Comparison of ENCODE assay signal across 8 cellular contexts in the genomic region with DNA sequence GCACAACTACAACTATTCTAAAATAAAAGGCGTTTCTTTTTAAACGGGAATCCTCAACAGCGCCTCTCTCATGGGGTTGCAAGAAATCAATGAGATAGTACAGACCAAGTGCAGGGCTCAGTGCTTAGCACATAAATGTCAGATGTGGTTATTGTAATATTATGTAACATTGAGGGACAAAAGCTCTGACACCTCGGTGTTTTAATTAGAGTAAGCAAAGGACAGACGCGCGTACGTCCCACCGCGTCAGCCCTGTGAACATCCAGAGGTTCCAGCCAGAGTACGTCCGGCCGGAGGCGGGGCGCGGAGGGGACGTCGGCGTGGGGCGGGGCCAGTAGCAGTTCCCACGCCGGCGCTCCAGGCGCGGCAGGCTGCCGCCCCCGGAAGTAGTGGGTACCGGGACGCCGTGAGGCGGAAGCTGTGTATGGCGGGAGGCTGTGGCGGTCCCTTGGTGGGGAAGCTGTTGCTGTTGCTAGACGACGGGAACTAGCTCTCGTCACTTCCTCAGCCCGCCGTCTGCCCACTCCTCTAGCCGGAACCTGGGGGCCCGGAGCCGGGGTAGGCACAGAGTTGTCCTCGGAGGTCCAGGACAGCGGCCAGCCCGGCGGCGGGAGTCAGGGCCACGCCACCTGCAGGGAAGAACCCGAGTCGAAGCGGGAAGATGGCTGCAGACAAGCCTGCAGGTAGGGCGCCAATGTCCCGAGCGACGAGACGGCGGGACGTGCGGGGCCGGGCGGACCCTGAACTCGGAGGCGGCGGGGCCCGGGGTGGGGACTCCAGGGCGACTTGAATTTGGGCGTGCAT. TPM values are rescaled to one million over a fixed set of nuclear protein-coding genes. Genes with fewer than 3 reads are reported as not detected.
DNase-seq lines count a peak whose midpoint lies in the region; ATAC-seq and TF ChIP-seq lines count a peak whose summit lies in the region.

A gene with protein sequence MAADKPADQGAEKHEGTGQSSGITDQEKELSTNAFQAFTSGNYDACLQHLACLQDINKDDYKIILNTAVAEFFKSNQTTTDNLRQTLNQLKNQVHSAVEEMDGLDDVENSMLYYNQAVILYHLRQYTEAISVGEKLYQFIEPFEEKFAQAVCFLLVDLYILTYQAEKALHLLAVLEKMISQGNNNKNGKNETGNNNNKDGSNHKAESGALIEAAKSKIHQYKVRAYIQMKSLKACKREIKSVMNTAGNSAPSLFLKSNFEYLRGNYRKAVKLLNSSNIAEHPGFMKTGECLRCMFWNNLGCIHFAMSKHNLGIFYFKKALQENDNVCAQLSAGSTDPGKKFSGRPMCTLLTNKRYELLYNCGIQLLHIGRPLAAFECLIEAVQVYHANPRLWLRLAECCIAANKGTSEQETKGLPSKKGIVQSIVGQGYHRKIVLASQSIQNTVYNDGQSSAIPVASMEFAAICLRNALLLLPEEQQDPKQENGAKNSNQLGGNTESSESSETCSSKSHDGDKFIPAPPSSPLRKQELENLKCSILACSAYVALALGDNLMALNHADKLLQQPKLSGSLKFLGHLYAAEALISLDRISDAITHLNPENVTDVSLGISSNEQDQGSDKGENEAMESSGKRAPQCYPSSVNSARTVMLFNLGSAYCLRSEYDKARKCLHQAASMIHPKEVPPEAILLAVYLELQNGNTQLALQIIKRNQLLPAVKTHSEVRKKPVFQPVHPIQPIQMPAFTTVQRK (plus strand): TSS at position 389 of the 804 bp plus-strand sequence. CDS start 273 bp downstream, at position 662.

- POLR2A ChIA-PET in activated B cell treated with CpG ODN at 0.5 μM for 24 hours (lab: Charles Lee) = interaction anchor here (0.5 to 1.5 kb wide), 10 partner anchors 9 to 1153 kb away, joined by 3 to 6 read pairs (median 4); a partner anchor contains a TSS

- H3K36me3 Mint-ChIP-seq in activated B cell treated with CpG ODN at 0.5 μM for 24 hours (ENCODE audit: low read depth) = peaks cover 14% of the 10 kb centered on the region
- peaks cover 4 to 5% (median 4%) of the 10 kb centered on the region in 3 donors for H3K36me3 Mint-ChIP-seq in immature natural killer cell

- H3K4me1 Mint-ChIP-seq in activated B cell treated with CpG ODN at 0.5 μM for 24 hours (peaks cover 31% of the 10 kb centered on the region), immature natural killer cell (peaks cover 32 to 48% of the 10 kb centered on the region in 2 donors)

- ATAC-seq in GM19023 (IDR thresholded peaks at IDR 0.05; ENCODE audit: unreplicated experiment) (peak; percentile 98), HG03280 (IDR thresholded peaks at IDR 0.05; ENCODE audit: unreplicated experiment) (peak; percentile 99), activated B cell treated with CpG ODN at 0.5 μM for 24 hours (ENCODE audit: low read depth) (peak; percentile 95)

- no peaks in the 10 kb centered on the region for H3K27me3 Mint-ChIP-seq in activated B cell treated with CpG ODN at 0.5 μM for 24 hours
- peaks cover 12 to 16% (median 13%) of the 10 kb centered on the region in 3 donors for H3K27me3 Mint-ChIP-seq in immature natural killer cell (ENCODE audit: low read depth in 3 of 3)

- peak within 1 kb of the TSS; percentile 93 for H3K4me3 Mint-ChIP-seq in activated B cell treated with CpG ODN at 0.5 μM for 24 hours
- peak within 1 kb of the TSS; percentile 86 to 95 (median 93) for H3K4me3 Mint-ChIP-seq in immature natural killer cell

- intact Hi-C loops in activated B cell treated with CpG ODN at 0.5 μM for 24 hours (cut with micrococcal nuclease) = loop anchor here (1.0 to 5.0 kb wide), 10 partner anchors 115 to 1153 kb away; a partner anchor contains a TSS

- H3K9me3 Mint-ChIP-seq in activated B cell treated with CpG ODN at 0.5 μM for 24 hours (no peaks in the 10 kb centered on the region), immature natural killer cell (no peaks in the 10 kb centered on the region)

- H3K27ac ChIP-seq in caudate nucleus (ENCODE audit: low read depth, low read length) = peak within 1 kb of the TSS; percentile 64

- DNase-seq in AG09319 (ENCODE audit: extremely low read depth, low read depth) = peak; percentile 67
- DNase-seq in NCI-H345 (lab: John Stamatoyannopoulos, UW) = peak; percentile 93
- peak; percentile 95 for DNase-seq in activated B cell treated with CpG ODN at 0.5 μM for 24 hours
- peak; percentile 47 to 98 (median 93) for DNase-seq in caudate nucleus (lab: John Stamatoyannopoulos, UW)
- peak; percentile 97 to 98 (median 97) for DNase-seq in immature natural killer cell
- peak; percentile 81 for DNase-seq in smooth muscle cell of the brain vasculature (ENCODE audit: low read depth, low spot score)

- H3K27ac Mint-ChIP-seq in activated B cell treated with CpG ODN at 0.5 μM for 24 hours = peak within 1 kb of the TSS; percentile 89
- peak within 1 kb of the TSS; percentile 87 to 96 (median 93) for H3K27ac Mint-ChIP-seq in immature natural killer cell

- peak; percentile 14 for TF ChIP-seq CTCF in AG09319 (IDR thresholded peaks at IDR 0.05; ENCODE audit: low read depth, low read length)
- no peak for TF ChIP-seq CTCF in activated B cell treated with CpG ODN at 0.5 μM for 24 hours (IDR thresholded peaks at IDR 0.05)

- CTCF ChIA-PET in activated B cell treated with CpG ODN at 0.5 μM for 24 hours (lab: Charles Lee) = interaction anchor here (0.9 to 1.5 kb wide), 2 partner anchors 11 to 308 kb away, joined by 3 read pairs; no protein-coding TSS in a partner anchor

RNA-seq across cellular contexts. Expression of the gene that starts here (rescaled TPM):
- 48.0 and 55.5 TPM in 2 replicates for total RNA-seq in activated B cell treated with CpG ODN at 0.5 μM for 24 hours
- 10 to 100 TPM; 23.6 to 36.7 (median 26.6) TPM for polyA plus RNA-seq in immature natural killer cell

Comparison
In these comparisons a context has a peak if more than half of its experiments do, and no peak if none do; other contexts are left out.
1. Peak in every context shown above with its lines: DNase-seq, ATAC-seq and H3K27ac ChIP-seq.